Comparison of ENCODE assay signal across 16 cellular contexts in the genomic region with DNA sequence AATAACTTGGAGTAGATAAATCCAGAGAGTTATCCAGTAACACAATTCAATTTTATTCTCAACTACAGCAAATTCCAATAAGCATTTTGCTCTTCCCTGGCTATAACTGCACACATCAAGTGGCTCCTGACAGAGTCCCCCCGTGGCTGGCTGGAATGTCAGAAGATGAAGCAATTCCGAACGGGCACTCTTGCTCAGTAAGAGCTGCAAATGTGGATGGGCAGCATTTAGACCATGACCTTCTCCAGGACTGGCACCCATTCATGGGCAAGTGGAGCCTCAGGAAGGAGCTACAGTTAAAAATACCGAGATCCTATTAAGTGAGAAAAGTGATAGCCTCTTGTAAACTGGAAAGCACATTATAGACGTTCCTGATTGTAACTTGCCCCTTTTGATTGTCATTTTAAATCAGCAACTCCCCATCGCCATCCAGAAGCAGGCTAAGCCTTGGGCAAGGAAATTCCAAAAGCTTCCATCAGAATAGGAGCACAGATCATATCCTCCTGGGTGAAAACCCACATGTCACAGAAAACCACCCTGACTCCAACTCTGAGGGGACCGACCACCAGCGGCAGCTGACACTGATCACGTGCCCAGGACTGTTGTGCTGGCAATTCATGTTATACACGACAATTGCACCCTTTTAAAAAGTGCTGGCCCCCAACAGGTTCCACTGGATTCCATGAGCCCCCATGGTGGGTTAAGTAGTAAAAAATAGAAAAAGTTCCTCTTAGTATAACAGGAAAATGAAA. TPM values are rescaled to one million over a fixed set of nuclear protein-coding genes. Genes with fewer than 3 reads are reported as not detected.
DNase-seq lines count a peak whose midpoint lies in the region; ATAC-seq and TF ChIP-seq lines count a peak whose summit lies in the region.
"Had no signal": no experiment of that assay in that cellular context is flagged by ENCODE, and none has a peak within 500 bp of the region (broad histone marks: within the 10 kb centered on the region; RNA-seq: fewer than 3 reads in every experiment).

No MANE protein-coding gene starts in this region.

- POLR2A ChIA-PET in MCF 10A (lab: Yijun Ruan, JAX), result interaction anchor here (0.5 to 1.8 kb wide), 8 partner anchors 18 to 286 kb away, joined by 3 to 6 read pairs (median 4); partner anchors contain the start of genes AANAT, PRPSAP1 and RHBDF2

- DNase-seq in MCF 10A (ENCODE audit: unreplicated experiment) (no peak), breast epithelium (ENCODE audit: low spot score in 2 of 2) (no peak), left ventricle myocardium superior (no peak), sciatic nerve (ENCODE audit: low spot score) (no peak), amniotic stem cell (lab: John Stamatoyannopoulos, UW) (no peak)
- DNase-seq in activated T-helper 2 cell treated with anti-CD3 and anti-CD28 coated beads, Interferon-gamma antibody, Interleukin-2, Interleukin-4, amounts not matched to agents 10 μg/mL and 5 μg/mL and 100 μg/mL, durations not matched to agents 14 hours and 24 hours and 36 hours (ENCODE audit: low spot score), result no peak
- DNase-seq: activated CD4-positive, alpha-beta T cell treated with anti-CD3 and anti-CD28 coated beads for 1 hour; activated naive CD4-positive, alpha-beta T cell treated with Interleukin-2 at 50 U/mL for 16 hours; DND-41; NCI-H1092 treated with DMSO at 0.1 percent for 48 hours had no signal

- H3K27me3 ChIP-seq in breast epithelium, result no peaks in the 10 kb centered on the region

- H3K36me3 ChIP-seq in breast epithelium, result no peaks in the 10 kb centered on the region

- H3K4me3 ChIP-seq in breast epithelium, result no peak overlapping the region
- H3K4me3 ChIP-seq: skin epidermis had no signal

- no peak for TF ChIP-seq POLR2A in breast epithelium (IDR thresholded peaks at IDR 0.05)

- no peaks in the 10 kb centered on the region for H3K9me3 ChIP-seq in breast epithelium

- H3K27ac Mint-ChIP-seq in MCF 10A (ENCODE audit: low read depth, unreplicated experiment), result peak overlapping the region; percentile 82
- H3K27ac Mint-ChIP-seq in activated T-helper 2 cell treated with anti-CD3 and anti-CD28 coated beads, Interferon-gamma antibody, Interleukin-2, Interleukin-4, amounts not matched to agents 10 μg/mL and 5 μg/mL and 100 μg/mL, durations not matched to agents 14 hours and 24 hours and 36 hours, result peak overlapping the region; percentile 9
- peak overlapping the region; percentile 26 for H3K27ac Mint-ChIP-seq in stimulated activated memory B cell treated with anti-CD40 and anti-IgM and Interleukin-4, amounts not matched to agents 10 μg/mL and 1 μg/mL and 100 μg/mL, for 72 hours

- no peaks in the 10 kb centered on the region for H3K4me1 ChIP-seq in breast epithelium

- peak overlapping the region; percentile 57 for H3K4me3 Mint-ChIP-seq in MCF 10A (ENCODE audit: unreplicated experiment)
- no peak overlapping the region for H3K4me3 Mint-ChIP-seq in activated T-helper 2 cell treated with anti-CD3 and anti-CD28 coated beads, Interferon-gamma antibody, Interleukin-2, Interleukin-4, amounts not matched to agents 10 μg/mL and 5 μg/mL and 100 μg/mL, durations not matched to agents 14 hours and 24 hours and 36 hours (ENCODE audit: low read depth)
- H3K4me3 Mint-ChIP-seq in stimulated activated memory B cell treated with anti-CD40 and anti-IgM and Interleukin-4, amounts not matched to agents 10 μg/mL and 1 μg/mL and 100 μg/mL, for 72 hours, result no peak overlapping the region

- H3K36me3 Mint-ChIP-seq in MCF 10A (ENCODE audit: insufficient read depth, unreplicated experiment), result no peaks in the 10 kb centered on the region
- H3K36me3 Mint-ChIP-seq in activated T-helper 2 cell treated with anti-CD3 and anti-CD28 coated beads, Interferon-gamma antibody, Interleukin-2, Interleukin-4, amounts not matched to agents 10 μg/mL and 5 μg/mL and 100 μg/mL, durations not matched to agents 14 hours and 24 hours and 36 hours (ENCODE audit: low read depth), result peaks cover 8% of the 10 kb centered on the region
- peaks cover 11% of the 10 kb centered on the region for H3K36me3 Mint-ChIP-seq in stimulated activated memory B cell treated with anti-CD40 and anti-IgM and Interleukin-4, amounts not matched to agents 10 μg/mL and 1 μg/mL and 100 μg/mL, for 72 hours

- no peak for TF ChIP-seq CTCF in MCF 10A (IDR thresholded peaks at IDR 0.05; ENCODE audit: unreplicated experiment)
- no peak for TF ChIP-seq CTCF in breast epithelium (IDR thresholded peaks at IDR 0.05)

- H3K27me3 Mint-ChIP-seq in MCF 10A (ENCODE audit: insufficient read depth, unreplicated experiment), result no peaks in the 10 kb centered on the region
- H3K27me3 Mint-ChIP-seq in activated T-helper 2 cell treated with anti-CD3 and anti-CD28 coated beads, Interferon-gamma antibody, Interleukin-2, Interleukin-4, amounts not matched to agents 10 μg/mL and 5 μg/mL and 100 μg/mL, durations not matched to agents 14 hours and 24 hours and 36 hours (ENCODE audit: low read depth), result no peaks in the 10 kb centered on the region
- H3K27me3 Mint-ChIP-seq in stimulated activated memory B cell treated with anti-CD40 and anti-IgM and Interleukin-4, amounts not matched to agents 10 μg/mL and 1 μg/mL and 100 μg/mL, for 72 hours, result no peaks in the 10 kb centered on the region

- ATAC-seq in left ventricle myocardium superior, result peak; percentile 37
- no peak for ATAC-seq in stimulated activated memory B cell treated with anti-CD40 and anti-IgM and Interleukin-4, amounts not matched to agents 10 μg/mL and 1 μg/mL and 100 μg/mL, for 72 hours
- no peak for ATAC-seq in sciatic nerve
- no peak for ATAC-seq in HG03045 (IDR thresholded peaks at IDR 0.05; ENCODE audit: unreplicated experiment)

- BruUV-seq in MCF 10A (replicated peaks; lab: Mats Ljungman, UMichigan), result no TSS peak

- no peak overlapping the region for H3K27ac ChIP-seq in breast epithelium
- H3K27ac ChIP-seq: HL-60, skin epidermis had no signal

- CTCF ChIA-PET in MCF 10A (lab: Yijun Ruan, JAX), result interaction anchor here (0.7 to 2.8 kb wide), 8 partner anchors 13 to 343 kb away, joined by 3 to 13 read pairs (median 3); partner anchors contain the start of gene AANAT

- peaks cover 41% of the 10 kb centered on the region for H3K4me1 Mint-ChIP-seq in MCF 10A (ENCODE audit: insufficient read depth, unreplicated experiment)
- peaks cover 81% of the 10 kb centered on the region for H3K4me1 Mint-ChIP-seq in activated T-helper 2 cell treated with anti-CD3 and anti-CD28 coated beads, Interferon-gamma antibody, Interleukin-2, Interleukin-4, amounts not matched to agents 10 μg/mL and 5 μg/mL and 100 μg/mL, durations not matched to agents 14 hours and 24 hours and 36 hours (ENCODE audit: low read depth)
- peaks cover 86% of the 10 kb centered on the region for H3K4me1 Mint-ChIP-seq in stimulated activated memory B cell treated with anti-CD40 and anti-IgM and Interleukin-4, amounts not matched to agents 10 μg/mL and 1 μg/mL and 100 μg/mL, for 72 hours

- no peaks in the 10 kb centered on the region for H3K9me3 Mint-ChIP-seq in MCF 10A (ENCODE audit: unreplicated experiment)
- H3K9me3 Mint-ChIP-seq in activated T-helper 2 cell treated with anti-CD3 and anti-CD28 coated beads, Interferon-gamma antibody, Interleukin-2, Interleukin-4, amounts not matched to agents 10 μg/mL and 5 μg/mL and 100 μg/mL, durations not matched to agents 14 hours and 24 hours and 36 hours, result no peaks in the 10 kb centered on the region
- H3K9me3 Mint-ChIP-seq in stimulated activated memory B cell treated with anti-CD40 and anti-IgM and Interleukin-4, amounts not matched to agents 10 μg/mL and 1 μg/mL and 100 μg/mL, for 72 hours, result no peaks in the 10 kb centered on the region

- intact Hi-C loops in MCF 10A (cut with micrococcal nuclease) (no loop called here), breast epithelium (cut with DNase I; ENCODE audit: low total_unique reads) (no loop called here), left ventricle myocardium superior (cut with micrococcal nuclease) (no loop called here), sciatic nerve (cut with DNase I) (no loop called here)
- intact Hi-C loops in activated T-helper 2 cell treated with anti-CD3 and anti-CD28 coated beads, Interferon-gamma antibody, Interleukin-2, Interleukin-4, amounts not matched to agents 10 μg/mL and 5 μg/mL and 100 μg/mL, durations not matched to agents 14 hours and 24 hours and 36 hours (cut with micrococcal nuclease), result no loop called here

RNA-seq across cellular contexts. Expression of gene UBE2O, which starts 7.1 kb away (rescaled TPM):
- total RNA-seq in MCF 10A (2022) (16.2 and 19.5 TPM in 2 replicates), breast epithelium (10 to 100 TPM; 17.4 to 22.5 (median 17.7) TPM), left ventricle myocardium superior (39.0 TPM), sciatic nerve (27.1 TPM)
- total RNA-seq in activated T-helper 2 cell treated with anti-CD3 and anti-CD28 coated beads, Interferon-gamma antibody, Interleukin-2, Interleukin-4, amounts not matched to agents 10 μg/mL and 5 μg/mL and 100 μg/mL, durations not matched to agents 14 hours and 24 hours and 36 hours, result 46.0 and 46.5 TPM in 2 replicates

RNA-seq across cellular contexts. Expression of gene AANAT, which starts 21.5 kb away (rescaled TPM):
- total RNA-seq in MCF 10A (2022) (not detected in 2 replicates), breast epithelium (not detected), left ventricle myocardium superior (not detected), sciatic nerve (not detected)
- total RNA-seq in activated T-helper 2 cell treated with anti-CD3 and anti-CD28 coated beads, Interferon-gamma antibody, Interleukin-2, Interleukin-4, amounts not matched to agents 10 μg/mL and 5 μg/mL and 100 μg/mL, durations not matched to agents 14 hours and 24 hours and 36 hours, result 0.18 TPM in 1 of 2 replicates, not detected in the other
- total RNA-seq: SK-MEL-5, ureter had no signal

RNA-seq across cellular contexts. Expression of gene RHBDF2, which starts 55.4 kb away (rescaled TPM):
- total RNA-seq in MCF 10A (2022) (17.5 and 33.4 TPM in 2 replicates), breast epithelium (10 to 100 TPM; 13.4 to 35.5 (median 26.8) TPM), left ventricle myocardium superior (17.7 TPM), sciatic nerve (37.9 TPM)
- total RNA-seq in activated T-helper 2 cell treated with anti-CD3 and anti-CD28 coated beads, Interferon-gamma antibody, Interleukin-2, Interleukin-4, amounts not matched to agents 10 μg/mL and 5 μg/mL and 100 μg/mL, durations not matched to agents 14 hours and 24 hours and 36 hours, result 45.3 and 48.5 TPM in 2 replicates

Comparison
In these comparisons a context has a peak if more than half of its experiments do, and no peak if none do; other contexts are left out.
1. H3K27ac Mint-ChIP-seq: peak in every context shown above with its lines; median percentile 82 in MCF 10A; 26 in stimulated activated memory B cell treated with anti-CD40 and anti-IgM and Interleukin-4, amounts not matched to agents 10 μg/mL and 1 μg/mL and 100 μg/mL, for 72 hours; 9 in activated T-helper 2 cell treated with anti-CD3 and anti-CD28 coated beads, Interferon-gamma antibody, Interleukin-2, Interleukin-4, amounts not matched to agents 10 μg/mL and 5 μg/mL and 100 μg/mL, durations not matched to agents 14 hours and 24 hours and 36 hours.